In genomic region chr15:47397587-47397986, GRCh38 we compare ENCODE assay signal across 1 cellular context.
TF ChIP-seq lines count a peak whose summit lies in the region.

No MANE protein-coding gene starts in this region.

TF ChIP-seq in HEK293, 187 proteins besides CTCF, POLR2A, EP300 and RAD21 (continued from another document):
- peak; percentile 58; the same call in 1 of the 2 replicates for TF ChIP-seq ATF2 (tag by site-specific recombination; IDR thresholded peaks at IDR 0.05; ENCODE audit: low read depth)
